10 cellular contexts compared by ENCODE assay signal in the genomic region with DNA sequence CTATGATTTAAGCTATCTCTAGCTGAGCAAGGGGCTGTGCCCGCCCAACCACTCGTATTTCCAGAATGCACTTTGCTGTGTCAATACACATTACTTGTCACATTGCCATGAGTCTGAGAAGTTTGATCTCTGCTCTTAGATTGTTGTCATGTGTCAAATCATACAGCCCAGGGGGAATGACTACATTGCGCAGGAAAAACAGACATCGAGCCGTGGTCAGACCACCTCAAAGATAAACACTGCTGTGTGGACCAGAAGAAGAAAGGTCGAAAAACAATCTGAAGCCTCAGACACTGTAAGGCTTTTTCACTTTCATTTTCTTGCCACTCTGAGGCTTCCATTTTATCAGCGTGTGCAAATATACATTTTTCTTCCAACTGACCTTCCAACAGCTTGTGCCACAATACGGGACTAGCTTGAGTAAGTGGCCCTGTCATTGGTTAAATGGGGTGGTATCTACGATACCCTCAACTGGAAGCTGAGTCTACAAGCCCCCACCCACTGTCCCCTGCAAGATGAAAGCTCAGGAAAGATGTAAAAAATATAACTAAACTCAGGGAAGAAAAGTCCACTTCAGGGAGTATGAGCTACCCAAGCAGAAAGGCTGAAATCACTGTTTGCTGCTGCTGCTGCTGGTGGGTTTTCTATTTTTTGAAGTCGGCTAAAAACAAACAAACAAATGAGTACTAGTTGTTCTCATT.
DNase-seq lines count a peak whose midpoint lies in the region; ATAC-seq lines count a peak whose summit lies in the region.
"Had no signal": no experiment of that assay in that cellular context is flagged by ENCODE, and none has a peak within 500 bp of the region (broad histone marks: within the 10 kb centered on the region; RNA-seq: fewer than 3 reads in every experiment).

No MANE protein-coding gene starts in this region.

- H3K9me3 ChIP-seq in SJSA1 (replicated peaks): no peaks in the 10 kb centered on the region
- H3K9me3 ChIP-seq in effector memory CD4-positive, alpha-beta T cell (ENCODE audit: control insufficient read depth, low read length): no peaks in the 10 kb centered on the region

- peaks cover 17% of the 10 kb centered on the region for H3K4me1 ChIP-seq in SJSA1 (replicated peaks)
- no peaks in the 10 kb centered on the region for H3K4me1 ChIP-seq in effector memory CD4-positive, alpha-beta T cell (ENCODE audit: control insufficient read depth, insufficient read depth, low read length, poor library complexity, severe bottlenecking)

- 0 out of 2 replicates have a peak overlapping the region, but pooled peaks have one; percentile 31 for H3K27ac ChIP-seq in SJSA1
- H3K27ac ChIP-seq in effector memory CD4-positive, alpha-beta T cell (ENCODE audit: insufficient read depth, low read length, poor library complexity, severe bottlenecking): no peak overlapping the region

- peak overlapping the region; percentile 30 for H3K4me3 ChIP-seq in SJSA1
- H3K4me3 ChIP-seq in effector memory CD4-positive, alpha-beta T cell (ENCODE audit: insufficient read depth, low read depth, low read length, poor library complexity, severe bottlenecking): no peak overlapping the region

- no peaks in the 10 kb centered on the region for H3K36me3 ChIP-seq in SJSA1
- no peaks in the 10 kb centered on the region for H3K36me3 ChIP-seq in effector memory CD4-positive, alpha-beta T cell (ENCODE audit: control insufficient read depth, insufficient read depth, low read length)

- no peak for ATAC-seq in HG03378 (IDR thresholded peaks at IDR 0.05; ENCODE audit: unreplicated experiment)

- peak; percentile 59 for DNase-seq in Daoy (ENCODE audit: low read depth)
- peak in 1 of 2 experiments; percentile 39 for DNase-seq in SJSA1 (ENCODE audit: low read depth in 1 of 2, low spot score in 2 of 2)
- DNase-seq in foreskin melanocyte: peak; percentile 11
- peak; percentile 52 for DNase-seq in renal cortical epithelial cell (ENCODE audit: low read depth)
- DNase-seq in effector memory CD4-positive, alpha-beta T cell: no peak
- no peak for DNase-seq in HK-2 (ENCODE audit: unreplicated experiment)
- DNase-seq in AML-193 (lab: John Stamatoyannopoulos, UW): no peak
- DNase-seq: activated CD4-positive, alpha-beta T cell treated with anti-CD3 and anti-CD28 coated beads, Interleukin-2, amount 50 U/mL, for 1 hour; NCI-H1417 had no signal

- no peaks in the 10 kb centered on the region for H3K27me3 ChIP-seq in SJSA1 (replicated peaks)
- no peaks in the 10 kb centered on the region for H3K27me3 ChIP-seq in effector memory CD4-positive, alpha-beta T cell (replicated peaks; ENCODE audit: control insufficient read depth, insufficient read depth, low read length, poor library complexity, severe bottlenecking)

Comparison
In these comparisons a context has a peak if more than half of its experiments do, and no peak if none do; other contexts are left out.
1. DNase-seq: peak in Daoy (single experiment), foreskin melanocyte (single experiment) and renal cortical epithelial cell (single experiment); none in effector memory CD4-positive, alpha-beta T cell (0 of 3), HK-2 (single experiment) and AML-193 (0 of 2).